ENCODE assay signal across 20 cellular contexts in genomic region chr3:76997733-76998132, GRCh38. TPM values are rescaled to one million over a fixed set of nuclear protein-coding genes. Genes with fewer than 3 reads are reported as not detected.
DNase-seq lines count a peak whose midpoint lies in the region; ATAC-seq, FAIRE-seq and TF ChIP-seq lines count a peak whose summit lies in the region.
"Had no signal": no experiment of that assay in that cellular context is flagged by ENCODE, and none has a peak within 500 bp of the region (broad histone marks: within the 10 kb centered on the region; RNA-seq: fewer than 3 reads in every experiment).

No MANE protein-coding gene starts in this region.

- H3K9ac ChIP-seq in astrocyte (ENCODE audit: low read length) (no peak overlapping the region), fibroblast of lung (ENCODE audit: insufficient read depth, low read length) (no peak overlapping the region)

- H3K9me3 ChIP-seq in astrocyte (ENCODE audit: insufficient read depth, low read depth, low read length) (no peaks in the 10 kb centered on the region), fibroblast of lung (ENCODE audit: control insufficient read depth, insufficient read depth, low read depth, low read length) (no peaks in the 10 kb centered on the region)
- H3K9me3 ChIP-seq: BE2C, tibial artery had no signal

- H4K20me1 ChIP-seq in GM23338 (replicated peaks; ENCODE audit: insufficient read depth) (no peaks in the 10 kb centered on the region), astrocyte (ENCODE audit: insufficient read depth, low read length) (no peaks in the 10 kb centered on the region), fibroblast of lung (ENCODE audit: control insufficient read depth, extremely low read depth, insufficient read depth, low read length) (no peaks in the 10 kb centered on the region)

- no peak for FAIRE-seq in astrocyte (lab: Jason Lieb, UNC)
- FAIRE-seq: endothelial cell of umbilical vein, H1 had no signal

- H3K79me2 ChIP-seq in GM23338 (replicated peaks; ENCODE audit: insufficient read depth): no peaks in the 10 kb centered on the region
- no peaks in the 10 kb centered on the region for H3K79me2 ChIP-seq in astrocyte (ENCODE audit: insufficient read depth, low read length)
- no peaks in the 10 kb centered on the region for H3K79me2 ChIP-seq in fibroblast of lung (ENCODE audit: control insufficient read depth, insufficient read depth, low read length)

- no peaks in the 10 kb centered on the region for H3K9me2 ChIP-seq in GM23338 (ENCODE audit: insufficient read depth)

- H3K27me3 Mint-ChIP-seq in GM23338 (ENCODE audit: insufficient read depth, low read depth, poor library complexity) (no peaks in the 10 kb centered on the region), astrocyte (ENCODE audit: low read depth, unreplicated experiment) (no peaks in the 10 kb centered on the region)
- H3K27me3 Mint-ChIP-seq: activated naive CD8-positive, alpha-beta T cell; dendritic cell treated with granulocyte-macrophage colony-stimulating factor and Interleukin-4, amounts not matched to agents 40 ng/mL and 50 ng/mL, for 4 days; naive thymus-derived CD8-positive, alpha-beta T cell had no signal

- no peak for DNase-seq in GM23338 (ENCODE audit: low spot score)
- DNase-seq in astrocyte (ENCODE audit: low read depth): peak; percentile 1
- peak; percentile 9 to 96 for DNase-seq in fibroblast of lung (ENCODE audit: low read depth in 2 of 2)
- peak; percentile 0 for DNase-seq in occipital lobe (lab: John Stamatoyannopoulos, UW)
- DNase-seq in HUDEP-2 (lab: John Stamatoyannopoulos, UW; ENCODE audit: unreplicated experiment in 76 of 76): no peak
- no peak for DNase-seq in germinal center (ENCODE audit: low spot score)
- DNase-seq: activated T-cell treated with anti-CD3 and anti-CD28 coated beads, Interleukin-2, amount 50 U/mL, for 4 hours; BE2C; brain microvascular endothelial cell; naive thymus-derived CD8-positive, alpha-beta T cell; NCI-H774; stimulated activated naive CD8-positive, alpha-beta T cell treated with anti-CD3 and anti-CD28 coated beads, Interleukin-15, Interleukin-2, amounts not matched to agents 100 U/mL and 50 U/mL, for 24 hours; tibial artery had no signal

- H2AFZ ChIP-seq in GM23338 (peak overlapping the region; percentile 8; the same call in 1 of the 2 replicates), astrocyte (ENCODE audit: low read depth, low read length) (no peak overlapping the region), fibroblast of lung (ENCODE audit: low read length) (no peak overlapping the region)

- H3K36me3 Mint-ChIP-seq in GM23338 (ENCODE audit: low read depth) (no peaks in the 10 kb centered on the region), astrocyte (ENCODE audit: low read depth, unreplicated experiment) (no peaks in the 10 kb centered on the region)
- H3K36me3 Mint-ChIP-seq: activated naive CD8-positive, alpha-beta T cell; naive thymus-derived CD8-positive, alpha-beta T cell had no signal

- no peaks in the 10 kb centered on the region; the same call in 2 of the 3 replicates for H3K9me3 Mint-ChIP-seq in GM23338
- no peaks in the 10 kb centered on the region for H3K9me3 Mint-ChIP-seq in astrocyte (ENCODE audit: unreplicated experiment)
- H3K9me3 Mint-ChIP-seq: dendritic cell treated with granulocyte-macrophage colony-stimulating factor and Interleukin-4, amounts not matched to agents 40 ng/mL and 50 ng/mL, for 4 days had no signal

- no peak for TF ChIP-seq CTCF in GM23338 (conservative IDR thresholded peaks at IDR 0.05; ENCODE audit: low read depth in 2 of 2)
- no peak for TF ChIP-seq CTCF in astrocyte (IDR thresholded peaks at IDR 0.05; ENCODE audit: insufficient read depth, low read depth, low read length)
- no peak for TF ChIP-seq CTCF in fibroblast of lung (conservative IDR thresholded peaks at IDR 0.05 in 1 of 2, IDR thresholded peaks at IDR 0.05 in 1 of 2; ENCODE audit: low read depth in 1 of 2, low read length in 2 of 2)

- H3K27me3 ChIP-seq in GM23338 (ENCODE audit: insufficient read depth): no peaks in the 10 kb centered on the region
- H3K27me3 ChIP-seq in astrocyte (ENCODE audit: insufficient read depth, low read length): no peaks in the 10 kb centered on the region
- no peaks in the 10 kb centered on the region for H3K27me3 ChIP-seq in fibroblast of lung (ENCODE audit: control insufficient read depth, insufficient read depth, low read length)
- H3K27me3 ChIP-seq: BE2C, brain microvascular endothelial cell, tibial artery had no signal

- no peaks in the 10 kb centered on the region for H3F3A ChIP-seq in GM23338 (replicated peaks; ENCODE audit: low read depth)

- H3K4me2 ChIP-seq in GM23338: no peak overlapping the region
- H3K4me2 ChIP-seq in astrocyte (ENCODE audit: low read length): no peak overlapping the region
- H3K4me2 ChIP-seq in fibroblast of lung (ENCODE audit: extremely low read depth, insufficient read depth, low read length): no peak overlapping the region

- no peaks in the 10 kb centered on the region for H3K36me3 ChIP-seq in GM23338 (ENCODE audit: insufficient read depth)
- no peaks in the 10 kb centered on the region for H3K36me3 ChIP-seq in astrocyte (ENCODE audit: insufficient read depth, low read length)
- H3K36me3 ChIP-seq in fibroblast of lung (ENCODE audit: control insufficient read depth, insufficient read depth, low read length): no peaks in the 10 kb centered on the region
- H3K36me3 ChIP-seq: BE2C, brain microvascular endothelial cell, tibial artery had no signal

- no peak overlapping the region for H3K4me3 Mint-ChIP-seq in GM23338
- H3K4me3 Mint-ChIP-seq in astrocyte (ENCODE audit: unreplicated experiment): no peak overlapping the region
- H3K4me3 Mint-ChIP-seq: activated naive CD8-positive, alpha-beta T cell; activated T-cell treated with anti-CD3 and anti-CD28 coated beads, Interleukin-2, amount 50 U/mL, for 4 hours; dendritic cell treated with granulocyte-macrophage colony-stimulating factor and Interleukin-4, amounts not matched to agents 40 ng/mL and 50 ng/mL, for 4 days; naive thymus-derived CD8-positive, alpha-beta T cell had no signal

- H3K27ac Mint-ChIP-seq in GM23338 (no peak overlapping the region), astrocyte (ENCODE audit: unreplicated experiment) (no peak overlapping the region)
- H3K27ac Mint-ChIP-seq: activated naive CD8-positive, alpha-beta T cell; dendritic cell treated with granulocyte-macrophage colony-stimulating factor and Interleukin-4, amounts not matched to agents 40 ng/mL and 50 ng/mL, for 4 days; naive thymus-derived CD8-positive, alpha-beta T cell had no signal

- H3K4me3 ChIP-seq in GM23338: no peak overlapping the region
- H3K4me3 ChIP-seq in astrocyte (ENCODE audit: insufficient read depth, low read depth, low read length): no peak overlapping the region
- H3K4me3 ChIP-seq in fibroblast of lung (replicated peaks in 1 of 4; ENCODE audit: control extremely low read depth in 1 of 4, insufficient read depth in 1 of 4, low read depth in 3 of 4, low read length in 4 of 4): no peak overlapping the region
- H3K4me3 ChIP-seq: tibial artery had no signal

- H3K27ac ChIP-seq in GM23338 (ENCODE audit: low read depth) (no peak overlapping the region), astrocyte (ENCODE audit: low read depth, low read length) (no peak overlapping the region), fibroblast of lung (ENCODE audit: insufficient read depth, low read length) (no peak overlapping the region)
- H3K27ac ChIP-seq: brain microvascular endothelial cell, tibial artery had no signal

- H3K4me1 Mint-ChIP-seq in GM23338 (peaks cover 3% of the 10 kb centered on the region; the same call in 1 of the 3 replicates), astrocyte (ENCODE audit: low read depth, unreplicated experiment) (no peaks in the 10 kb centered on the region)
- H3K4me1 Mint-ChIP-seq: naive thymus-derived CD8-positive, alpha-beta T cell had no signal

- H3K4me1 ChIP-seq in GM23338 (ENCODE audit: insufficient read depth) (no peaks in the 10 kb centered on the region), astrocyte (ENCODE audit: insufficient read depth, low read length) (no peaks in the 10 kb centered on the region), fibroblast of lung (ENCODE audit: control insufficient read depth, extremely low read depth, insufficient read depth, low read length) (no peaks in the 10 kb centered on the region)
- H3K4me1 ChIP-seq: BE2C, tibial artery had no signal

- ATAC-seq in GM23338 (no peak), GM21786 (IDR thresholded peaks at IDR 0.05; ENCODE audit: unreplicated experiment) (no peak)
- no peak for ATAC-seq in activated CD4-positive, CD25-positive, alpha-beta regulatory T cell treated with anti-CD3 and anti-CD28 coated beads, Interleukin-2, amount 50 U/mL, for 24 hours
- ATAC-seq: activated T-cell treated with anti-CD3 and anti-CD28 coated beads, Interleukin-2, amount 50 U/mL, for 4 hours; naive thymus-derived CD8-positive, alpha-beta T cell; stimulated activated naive CD8-positive, alpha-beta T cell treated with anti-CD3 and anti-CD28 coated beads, Interleukin-15, Interleukin-2, amounts not matched to agents 100 U/mL and 50 U/mL, for 24 hours had no signal

TF ChIP-seq in GM23338, 12 proteins besides CTCF, POLR2A, EP300 and RAD21 (continues in another document):
- TF ChIP-seq POLR2AphosphoS5 (IDR thresholded peaks at IDR 0.05; ENCODE audit: low read depth) (no peak), JUNB (IDR thresholded peaks at IDR 0.05; ENCODE audit: unreplicated experiment) (no peak)

RNA-seq across cellular contexts. Expression of gene ROBO2, which starts 42.2 kb away (rescaled TPM):
- total RNA-seq in GM23338 (2014; rRNA removed; shearing (Covaris generic)): 4.3 and 7.8 TPM in 2 replicates
- polyA plus RNA-seq in GM23338 (2016; fragmentation: Nextera tagmentation; extraction: Ambion mirVana): 1.1 and 1.5 TPM in 2 replicates
- total RNA-seq in astrocyte: 1.4 and 1.5 TPM in 2 replicates
- 1.5 and 1.8 TPM in 2 replicates for total RNA-seq in fibroblast of lung
- polyA plus RNA-seq in fibroblast of lung: 0.83 and 2.2 TPM in 2 replicates
- polyA plus RNA-seq in fibroblast of lung (2012): 0.69 and 1.2 TPM in 2 replicates
- polyA minus RNA-seq in fibroblast of lung (ENCODE audit: low replicate concordance): 3.1 TPM in 1 of 2 replicates, not detected in the other
- total RNA-seq in occipital lobe: 377 TPM
- total RNA-seq: activated T-cell treated with anti-CD3 and anti-CD28 coated beads, Interleukin-2, amount 50 U/mL, for 4 hours; endothelial cell of umbilical vein; naive thymus-derived CD8-positive, alpha-beta T cell; T-helper 2 cell treated with Interferon-gamma antibody and Interleukin-4, amounts not matched to agents 100 ng/mL and 5 ng/mL, for 36 hours had no signal
- polyA plus RNA-seq: endothelial cell of umbilical vein; naive thymus-derived CD8-positive, alpha-beta T cell had no signal

Comparison
In these comparisons a context has a peak if more than half of its experiments do, and no peak if none do; other contexts are left out.
1. DNase-seq: peak in astrocyte (single experiment), fibroblast of lung (2 of 2) and occipital lobe (single experiment); none in GM23338 (single experiment), HUDEP-2 (0 of 76) and germinal center (single experiment).
2. RNA of gene ROBO2, which starts 42.2 kb away (total RNA-seq): 377 TPM in occipital lobe (single experiment); 4.3 to 7.8 TPM in GM23338, 1.5 to 1.8 TPM in fibroblast of lung and 1.4 to 1.5 TPM in astrocyte; every median in the first group is over 10 times any median in the second.